1 cellular context compared by ENCODE assay signal in genomic region chr20:62782149-62782892, GRCh38.
TF ChIP-seq lines count a peak whose summit lies in the region.

No MANE protein-coding gene starts in this region.

TF ChIP-seq in HepG2, 621 proteins besides CTCF, POLR2A, EP300 and RAD21 (continued from another document):
- TF ChIP-seq MXD1 (CRISPR knock-in tag; IDR thresholded peaks at IDR 0.05) (0 out of 2 replicates have a peak, but pooled peaks have one; percentile 16), HIVEP1 (CRISPR knock-in tag; IDR thresholded peaks at IDR 0.05) (no peak; the same call in 1 of the 2 replicates), SAFB2 (CRISPR knock-in tag; IDR thresholded peaks at IDR 0.05; ENCODE audit: borderline replicate concordance, low read depth) (0 out of 2 replicates have a peak, but pooled peaks have one; percentile 0), PLRG1 (conservative IDR thresholded peaks at IDR 0.05) (no peak), ZNF10 (CRISPR knock-in tag; IDR thresholded peaks at IDR 0.05; ENCODE audit: borderline replicate concordance, low read depth) (no peak), SALL1 (CRISPR knock-in tag; IDR thresholded peaks at IDR 0.05) (peak; percentile 30; the same call in 1 of the 2 replicates), HNRNPH1 (optimal IDR thresholded peaks at IDR 0.05; ENCODE audit: low read depth, low read length) (no peak), NFYB (CRISPR knock-in tag; IDR thresholded peaks at IDR 0.05) (peak; percentile 48; the same call in 1 of the 2 replicates), ZNF432 (CRISPR knock-in tag; IDR thresholded peaks at IDR 0.05; ENCODE audit: borderline replicate concordance) (no peak), MBD4 (IDR thresholded peaks at IDR 0.05; ENCODE audit: borderline replicate concordance, low read length) (no peak), MIER3 (CRISPR knock-in tag; IDR thresholded peaks at IDR 0.05; ENCODE audit: borderline replicate concordance) (no peak), NFYC (CRISPR knock-in tag; IDR thresholded peaks at IDR 0.05) (peak; percentile 39; the same call in 1 of the 2 replicates), ZNF205 (CRISPR knock-in tag; IDR thresholded peaks at IDR 0.05) (no peak), ZNF33B (CRISPR knock-in tag; IDR thresholded peaks at IDR 0.05) (no peak), TERF1 (CRISPR knock-in tag; IDR thresholded peaks at IDR 0.05) (no peak), MLLT10 (CRISPR knock-in tag; IDR thresholded peaks at IDR 0.05) (no peak), ZMAT3 (CRISPR knock-in tag; conservative IDR thresholded peaks at IDR 0.05) (no peak), NCOA1 (CRISPR knock-in tag; IDR thresholded peaks at IDR 0.05) (no peak), ZNF407 (CRISPR knock-in tag; IDR thresholded peaks at IDR 0.05; ENCODE audit: not compliant biosample characterization) (no peak), BHLHE40 (IDR thresholded peaks at IDR 0.05; ENCODE audit: low read length) (no peak), ZNF777 (CRISPR knock-in tag; IDR thresholded peaks at IDR 0.05) (no peak), ZNF136 (CRISPR knock-in tag; IDR thresholded peaks at IDR 0.05; ENCODE audit: low read depth) (no peak), ZNF292 (CRISPR knock-in tag; IDR thresholded peaks at IDR 0.05; ENCODE audit: borderline replicate concordance, low read depth) (no peak), ZNF687 (CRISPR knock-in tag; IDR thresholded peaks at IDR 0.05) (peak; percentile 26; the same call in 1 of the 2 replicates), ZBTB33 (CRISPR knock-in tag; IDR thresholded peaks at IDR 0.05) (0 out of 2 replicates have a peak, but pooled peaks have one; percentile 5), SP140L (CRISPR knock-in tag; IDR thresholded peaks at IDR 0.05; ENCODE audit: borderline replicate concordance) (no peak)
- TF ChIP-seq, protein P1, sequence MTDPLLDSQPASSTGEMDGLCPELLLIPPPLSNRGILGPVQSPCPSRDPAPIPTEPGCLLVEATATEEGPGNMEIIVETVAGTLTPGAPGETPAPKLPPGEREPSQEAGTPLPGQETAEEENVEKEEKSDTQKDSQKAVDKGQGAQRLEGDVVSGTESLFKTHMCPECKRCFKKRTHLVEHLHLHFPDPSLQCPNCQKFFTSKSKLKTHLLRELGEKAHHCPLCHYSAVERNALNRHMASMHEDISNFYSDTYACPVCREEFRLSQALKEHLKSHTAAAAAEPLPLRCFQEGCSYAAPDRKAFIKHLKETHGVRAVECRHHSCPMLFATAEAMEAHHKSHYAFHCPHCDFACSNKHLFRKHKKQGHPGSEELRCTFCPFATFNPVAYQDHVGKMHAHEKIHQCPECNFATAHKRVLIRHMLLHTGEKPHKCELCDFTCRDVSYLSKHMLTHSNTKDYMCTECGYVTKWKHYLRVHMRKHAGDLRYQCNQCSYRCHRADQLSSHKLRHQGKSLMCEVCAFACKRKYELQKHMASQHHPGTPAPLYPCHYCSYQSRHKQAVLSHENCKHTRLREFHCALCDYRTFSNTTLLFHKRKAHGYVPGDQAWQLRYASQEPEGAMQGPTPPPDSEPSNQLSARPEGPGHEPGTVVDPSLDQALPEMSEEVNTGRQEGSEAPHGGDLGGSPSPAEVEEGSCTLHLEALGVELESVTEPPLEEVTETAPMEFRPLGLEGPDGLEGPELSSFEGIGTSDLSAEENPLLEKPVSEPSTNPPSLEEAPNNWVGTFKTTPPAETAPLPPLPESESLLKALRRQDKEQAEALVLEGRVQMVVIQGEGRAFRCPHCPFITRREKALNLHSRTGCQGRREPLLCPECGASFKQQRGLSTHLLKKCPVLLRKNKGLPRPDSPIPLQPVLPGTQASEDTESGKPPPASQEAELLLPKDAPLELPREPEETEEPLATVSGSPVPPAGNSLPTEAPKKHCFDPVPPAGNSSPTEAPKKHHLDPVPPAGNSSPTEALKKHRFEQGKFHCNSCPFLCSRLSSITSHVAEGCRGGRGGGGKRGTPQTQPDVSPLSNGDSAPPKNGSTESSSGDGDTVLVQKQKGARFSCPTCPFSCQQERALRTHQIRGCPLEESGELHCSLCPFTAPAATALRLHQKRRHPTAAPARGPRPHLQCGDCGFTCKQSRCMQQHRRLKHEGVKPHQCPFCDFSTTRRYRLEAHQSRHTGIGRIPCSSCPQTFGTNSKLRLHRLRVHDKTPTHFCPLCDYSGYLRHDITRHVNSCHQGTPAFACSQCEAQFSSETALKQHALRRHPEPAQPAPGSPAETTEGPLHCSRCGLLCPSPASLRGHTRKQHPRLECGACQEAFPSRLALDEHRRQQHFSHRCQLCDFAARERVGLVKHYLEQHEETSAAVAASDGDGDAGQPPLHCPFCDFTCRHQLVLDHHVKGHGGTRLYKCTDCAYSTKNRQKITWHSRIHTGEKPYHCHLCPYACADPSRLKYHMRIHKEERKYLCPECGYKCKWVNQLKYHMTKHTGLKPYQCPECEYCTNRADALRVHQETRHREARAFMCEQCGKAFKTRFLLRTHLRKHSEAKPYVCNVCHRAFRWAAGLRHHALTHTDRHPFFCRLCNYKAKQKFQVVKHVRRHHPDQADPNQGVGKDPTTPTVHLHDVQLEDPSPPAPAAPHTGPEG (CRISPR knock-in tag; IDR thresholded peaks at IDR 0.05) = no peak
- TF ChIP-seq, protein P2, sequence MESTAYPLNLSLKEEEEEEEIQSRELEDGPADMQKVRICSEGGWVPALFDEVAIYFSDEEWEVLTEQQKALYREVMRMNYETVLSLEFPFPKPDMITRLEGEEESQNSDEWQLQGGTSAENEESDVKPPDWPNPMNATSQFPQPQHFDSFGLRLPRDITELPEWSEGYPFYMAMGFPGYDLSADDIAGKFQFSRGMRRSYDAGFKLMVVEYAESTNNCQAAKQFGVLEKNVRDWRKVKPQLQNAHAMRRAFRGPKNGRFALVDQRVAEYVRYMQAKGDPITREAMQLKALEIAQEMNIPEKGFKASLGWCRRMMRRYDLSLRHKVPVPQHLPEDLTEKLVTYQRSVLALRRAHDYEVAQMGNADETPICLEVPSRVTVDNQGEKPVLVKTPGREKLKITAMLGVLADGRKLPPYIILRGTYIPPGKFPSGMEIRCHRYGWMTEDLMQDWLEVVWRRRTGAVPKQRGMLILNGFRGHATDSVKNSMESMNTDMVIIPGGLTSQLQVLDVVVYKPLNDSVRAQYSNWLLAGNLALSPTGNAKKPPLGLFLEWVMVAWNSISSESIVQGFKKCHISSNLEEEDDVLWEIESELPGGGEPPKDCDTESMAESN (CRISPR knock-in tag; conservative IDR thresholded peaks at IDR 0.05) = no peak
